In genomic region chr17:75087558-75088453, GRCh38 we compare ENCODE assay signal across 1 cellular context.
TF ChIP-seq lines count a peak whose summit lies in the region.

Gene SLC16A5, plus strand, starts transcription at chr17:75087954. Its CDS starts 5,683 bp downstream, at chr17:75093637.

TF ChIP-seq in HepG2, 621 proteins besides CTCF, POLR2A, EP300 and RAD21 (continued from another document and continues in another):
- TF ChIP-seq ZNF484 (CRISPR knock-in tag; IDR thresholded peaks at IDR 0.05; ENCODE audit: borderline replicate concordance, low read depth) (no peak), ZNF609 (CRISPR knock-in tag; IDR thresholded peaks at IDR 0.05; ENCODE audit: borderline replicate concordance) (peak; percentile 23; the same call in 1 of the 2 replicates), ZNF891 (CRISPR knock-in tag; IDR thresholded peaks at IDR 0.05) (no peak), DR1 (CRISPR knock-in tag; IDR thresholded peaks at IDR 0.05) (no peak), ZNF280B (CRISPR knock-in tag; IDR thresholded peaks at IDR 0.05; ENCODE audit: borderline replicate concordance) (no peak), NFE2L1 (CRISPR knock-in tag; IDR thresholded peaks at IDR 0.05; ENCODE audit: borderline replicate concordance) (no peak), ZFP62 (CRISPR knock-in tag; IDR thresholded peaks at IDR 0.05) (no peak), CREB1 (IDR thresholded peaks at IDR 0.05) (no peak), CREB1 (CRISPR knock-in tag; IDR thresholded peaks at IDR 0.05) (no peak), ATF7 (IDR thresholded peaks at IDR 0.05) (no peak), ATF7 (CRISPR knock-in tag; IDR thresholded peaks at IDR 0.05) (no peak), MEIS1 (CRISPR knock-in tag; IDR thresholded peaks at IDR 0.05; ENCODE audit: borderline replicate concordance) (no peak), SAP130 (CRISPR knock-in tag; IDR thresholded peaks at IDR 0.05; ENCODE audit: low read depth) (peak; percentile 90), NCOR1 (IDR thresholded peaks at IDR 0.05; ENCODE audit: borderline replicate concordance, low read length) (no peak), ZNF121 (CRISPR knock-in tag; IDR thresholded peaks at IDR 0.05) (no peak), DPF2 (CRISPR knock-in tag; IDR thresholded peaks at IDR 0.05; ENCODE audit: borderline replicate concordance, low read depth) (no peak), U2AF2 (IDR thresholded peaks at IDR 0.05; ENCODE audit: low read depth, low read length) (no peak), RELA (CRISPR knock-in tag; IDR thresholded peaks at IDR 0.05) (no peak), ZNF225 (CRISPR knock-in tag; IDR thresholded peaks at IDR 0.05) (no peak), ATF4 (CRISPR knock-in tag; IDR thresholded peaks at IDR 0.05) (no peak), ZBTB33 (CRISPR knock-in tag; IDR thresholded peaks at IDR 0.05) (peak; percentile 6; the same call in 1 of the 2 replicates), POGZ (CRISPR knock-in tag; IDR thresholded peaks at IDR 0.05) (no peak), SKI (IDR thresholded peaks at IDR 0.05; ENCODE audit: partially characterized antibody) (no peak), ZBTB21 (CRISPR knock-in tag; IDR thresholded peaks at IDR 0.05) (no peak), FOXJ3 (CRISPR knock-in tag; IDR thresholded peaks at IDR 0.05; ENCODE audit: borderline replicate concordance) (no peak), ZNF639 (CRISPR knock-in tag; conservative IDR thresholded peaks at IDR 0.05) (peak; percentile 60; the same call in 1 of the 2 replicates), FOXA1 (IDR thresholded peaks at IDR 0.05) (no peak), FOXA1 (CRISPR knock-in tag; IDR thresholded peaks at IDR 0.05) (no peak), GABPB1 (CRISPR knock-in tag; IDR thresholded peaks at IDR 0.05) (peak; percentile 76), NONO (IDR thresholded peaks at IDR 0.05) (no peak), NONO (CRISPR knock-in tag; conservative IDR thresholded peaks at IDR 0.05) (0 out of 2 replicates have a peak, but pooled peaks have one; percentile 56), SP4 (CRISPR knock-in tag; IDR thresholded peaks at IDR 0.05) (peak; percentile 17; the same call in 1 of the 2 replicates), ZNF207 (IDR thresholded peaks at IDR 0.05; ENCODE audit: borderline replicate concordance) (no peak), ZBTB25 (CRISPR knock-in tag; IDR thresholded peaks at IDR 0.05) (peak; percentile 48; the same call in 1 of the 2 replicates), ZNF598 (CRISPR knock-in tag; IDR thresholded peaks at IDR 0.05; ENCODE audit: borderline replicate concordance) (no peak), PTBP1 (IDR thresholded peaks at IDR 0.05; ENCODE audit: low read depth, low read length, poor library complexity, severe bottlenecking) (no peak), FIP1L1 (IDR thresholded peaks at IDR 0.05; ENCODE audit: borderline replicate concordance, insufficient read depth, low read depth, low read length) (no peak), HMGXB4 (CRISPR knock-in tag; IDR thresholded peaks at IDR 0.05; ENCODE audit: borderline replicate concordance in 1 of 2, low read depth in 1 of 2) (no peak; a peak in 2 of 4 replicates), CEBPG (CRISPR knock-in tag; IDR thresholded peaks at IDR 0.05) (peak; percentile 73), FOXO1 (CRISPR knock-in tag; IDR thresholded peaks at IDR 0.05) (no peak), ZNF558 (CRISPR knock-in tag; IDR thresholded peaks at IDR 0.05; ENCODE audit: borderline replicate concordance) (no peak), UBTF (CRISPR knock-in tag; IDR thresholded peaks at IDR 0.05) (no peak; the same call in none of the 2 replicates), MXD3 (CRISPR knock-in tag; IDR thresholded peaks at IDR 0.05) (no peak), KLF16 (CRISPR knock-in tag; IDR thresholded peaks at IDR 0.05) (peak in 1 of 2 experiments; percentile 64; a peak in 1 of 4 replicates), ZNF143 (CRISPR knock-in tag; IDR thresholded peaks at IDR 0.05) (no peak), XRCC5 (optimal IDR thresholded peaks at IDR 0.05; ENCODE audit: low read length) (no peak), KLF12 (CRISPR knock-in tag; IDR thresholded peaks at IDR 0.05; ENCODE audit: borderline replicate concordance) (peak; percentile 76; the same call in 1 of the 2 replicates), ELF4 (CRISPR knock-in tag; IDR thresholded peaks at IDR 0.05; ENCODE audit: borderline replicate concordance) (0 out of 2 replicates have a peak, but pooled peaks have one; percentile 66), ZSCAN5A (CRISPR knock-in tag; IDR thresholded peaks at IDR 0.05; ENCODE audit: borderline replicate concordance) (no peak)
